ENCODE assay signal across 1 cellular context in genomic region chr1:235319255-235319654, GRCh38.
TF ChIP-seq lines count a peak whose summit lies in the region.

No MANE protein-coding gene starts in this region.

TF ChIP-seq in K562, 482 proteins besides CTCF, POLR2A, EP300 and RAD21:
- TF ChIP-seq CEBPB (tag; IDR thresholded peaks at IDR 0.05) (0 out of 2 replicates have a peak, but pooled peaks have one; percentile 30), CEBPG (CRISPR knock-in tag; IDR thresholded peaks at IDR 0.05) (no peak), CEBPG (tag; conservative IDR thresholded peaks at IDR 0.05 in 1 of 2, IDR thresholded peaks at IDR 0.05 in 1 of 2) (0 out of 4 replicates have a peak, but pooled peaks of 1 of the 2 experiments have one; percentile 18), ZNF551 (CRISPR knock-in tag; IDR thresholded peaks at IDR 0.05) (no peak)
